ENCODE assay signal across 8 cellular contexts in the genomic region with DNA sequence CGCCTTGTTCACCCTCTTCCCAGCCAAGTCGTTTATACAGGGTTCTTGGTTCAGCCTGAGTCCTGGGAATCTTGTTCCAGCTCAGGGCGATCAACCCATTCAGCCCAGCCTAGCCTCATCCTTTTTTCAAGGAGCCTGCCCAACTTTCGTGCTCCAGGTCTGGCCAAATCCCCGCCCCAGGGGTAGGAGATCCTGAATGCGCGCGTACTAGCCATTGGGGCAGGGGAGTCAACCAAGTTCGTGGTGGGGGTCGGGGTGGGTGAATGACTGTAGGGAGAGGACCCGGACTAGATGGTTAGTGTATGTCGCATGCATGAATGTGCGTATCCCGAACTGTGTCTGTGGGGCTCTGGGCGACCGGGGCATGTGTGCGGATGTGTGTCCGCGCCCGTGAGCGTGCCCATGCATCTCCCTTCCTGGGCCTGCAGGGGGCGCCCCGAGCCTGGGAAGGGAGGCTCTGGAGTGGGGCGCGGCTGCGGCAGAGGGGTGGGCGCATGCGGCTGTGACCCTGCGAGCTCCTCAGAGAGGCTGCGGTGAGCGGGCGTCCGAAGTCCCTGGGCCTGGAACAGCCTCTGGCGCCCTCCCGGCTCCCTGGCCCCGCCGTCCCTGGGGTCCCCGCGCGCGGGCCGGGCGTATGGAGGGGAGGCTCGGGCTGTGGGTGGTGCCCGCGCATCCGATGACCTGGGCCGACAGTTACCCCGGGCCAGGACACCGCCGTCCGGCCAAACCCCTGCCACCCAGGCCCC. TPM values are rescaled to one million over a fixed set of nuclear protein-coding genes. Genes with fewer than 3 reads are reported as not detected.
DNase-seq lines count a peak whose midpoint lies in the region; ATAC-seq and TF ChIP-seq lines count a peak whose summit lies in the region.

No MANE protein-coding gene starts in this region.

- no peaks in the 10 kb centered on the region for H3K36me3 Mint-ChIP-seq in activated CD4-positive, alpha-beta memory T cell treated with anti-CD3 and anti-CD28 coated beads for 36 hours

- H3K36me3 ChIP-seq in HAP-1 (replicated peaks) (no peaks in the 10 kb centered on the region), duodenal mucosa (ENCODE audit: control insufficient read depth in 1 of 2, insufficient read depth in 2 of 2, low read length in 2 of 2) (no peaks in the 10 kb centered on the region), right lobe of liver (no peaks in the 10 kb centered on the region)

- H3K27ac ChIP-seq in C4-2B (peak overlapping the region; percentile 38), duodenal mucosa (ENCODE audit: low read depth, low read length) (peak overlapping the region; percentile 32), right lobe of liver (peak overlapping the region; percentile 12 to 72 (median 50))

- DNase-seq in HAP-1 (ENCODE audit: low spot score in 2 of 2) = peak; percentile 60 to 89
- DNase-seq in NCI-H2227 treated with DMSO at 0.1 percent for 48 hours (lab: John Stamatoyannopoulos, UW) = peak; percentile 64
- peak; percentile 84 for DNase-seq in activated CD4-positive, alpha-beta memory T cell treated with anti-CD3 and anti-CD28 coated beads for 36 hours
- DNase-seq in right lobe of liver = peak; percentile 72 to 79 (median 78)
- peak; percentile 62 for DNase-seq in stimulated activated CD4-positive, alpha-beta T cell treated with anti-CD3 and anti-CD28 coated beads, Interleukin-2, amount 100 ng/mL, for 4 hours (ENCODE audit: low read depth)

- TF ChIP-seq CTCF in C4-2B (conservative IDR thresholded peaks at IDR 0.05) (peak; percentile 78), right lobe of liver (IDR thresholded peaks at IDR 0.05) (peak; percentile 85 to 94 (median 90))

- peak overlapping the region; percentile 48 for H3K4me3 Mint-ChIP-seq in activated CD4-positive, alpha-beta memory T cell treated with anti-CD3 and anti-CD28 coated beads for 36 hours

- CTCF ChIA-PET in activated CD4-positive, alpha-beta memory T cell treated with anti-CD3 and anti-CD28 coated beads for 36 hours (lab: Charles Lee) = interaction anchor here (0.6 to 4.1 kb wide), 15 partner anchors 12 to 198 kb away, joined by 3 to 49 read pairs (median 5); partner anchors contain the start of genes CCL27, GALT and SIGMAR1

- TF ChIP-seq POLR2A in right lobe of liver (IDR thresholded peaks at IDR 0.05) = no peak

- H3K9me3 Mint-ChIP-seq in activated CD4-positive, alpha-beta memory T cell treated with anti-CD3 and anti-CD28 coated beads for 36 hours = no peaks in the 10 kb centered on the region

- H3K27me3 Mint-ChIP-seq in activated CD4-positive, alpha-beta memory T cell treated with anti-CD3 and anti-CD28 coated beads for 36 hours = peaks cover 2% of the 10 kb centered on the region

- no peaks in the 10 kb centered on the region; the same call in 1 of the 2 replicates for H3K4me1 ChIP-seq in HAP-1
- peaks cover 0 to 5% of the 10 kb centered on the region in 2 donors for H3K4me1 ChIP-seq in duodenal mucosa (ENCODE audit: control insufficient read depth in 1 of 2, insufficient read depth in 2 of 2, low read length in 2 of 2)
- H3K4me1 ChIP-seq in right lobe of liver = peaks cover 0 to 2% (median 0%) of the 10 kb centered on the region in 4 donors

- no peak overlapping the region for H3K27ac Mint-ChIP-seq in activated CD4-positive, alpha-beta memory T cell treated with anti-CD3 and anti-CD28 coated beads for 36 hours

- H3K27me3 ChIP-seq in HAP-1 (ENCODE audit: low read depth) (peaks cover 2% of the 10 kb centered on the region; the same call in 1 of the 2 replicates), duodenal mucosa (ENCODE audit: control insufficient read depth in 1 of 2, insufficient read depth in 2 of 2, low read length in 2 of 2) (peaks cover 0 to 4% of the 10 kb centered on the region in 2 donors), right lobe of liver (no peaks in the 10 kb centered on the region)

- peaks cover 2% of the 10 kb centered on the region for H3K4me1 Mint-ChIP-seq in activated CD4-positive, alpha-beta memory T cell treated with anti-CD3 and anti-CD28 coated beads for 36 hours (ENCODE audit: low read depth)

- 44% methylated on average over 12 of the region's 52 CpGs for WGBS in right lobe of liver (ENCODE audit: insufficient coverage, low coverage, low lambda C conversion rate, missing lambda C conversion rate)

- peak overlapping the region; percentile 23 to 50 for H3K9ac ChIP-seq in duodenal mucosa (ENCODE audit: low read depth in 1 of 2, low read length in 2 of 2)

- ATAC-seq in right lobe of liver (peak; percentile 90 to 94 (median 92)), GM21515 (IDR thresholded peaks at IDR 0.05; ENCODE audit: unreplicated experiment) (no peak)

- POLR2A ChIA-PET in activated CD4-positive, alpha-beta memory T cell treated with anti-CD3 and anti-CD28 coated beads for 36 hours (lab: Charles Lee) = no interaction called here

- no peaks in the 10 kb centered on the region for H3K9me3 ChIP-seq in HAP-1
- H3K9me3 ChIP-seq in duodenal mucosa (ENCODE audit: control insufficient read depth in 1 of 2, low read length in 2 of 2) = no peaks in the 10 kb centered on the region
- H3K9me3 ChIP-seq in right lobe of liver = no peaks in the 10 kb centered on the region

- intact Hi-C loops in activated CD4-positive, alpha-beta memory T cell treated with anti-CD3 and anti-CD28 coated beads for 36 hours (cut with micrococcal nuclease) = no loop called here
- intact Hi-C loops in right lobe of liver (cut with DNase I) = no loop called here

- in situ Hi-C loops in HAP-1 (cut with MboI; ENCODE audit: low sequenced_read_pairs) = no loop called here

- H3K4me3 ChIP-seq in HAP-1 (peak overlapping the region; percentile 35), duodenal mucosa (ENCODE audit: low read depth in 1 of 2, low read length in 2 of 2) (peak overlapping the region; percentile 66 to 87), right lobe of liver (peak overlapping the region; percentile 56 to 70 (median 67))

RNA-seq across cellular contexts. Expression of gene CCL21, which starts 8.7 kb away (rescaled TPM):
- total RNA-seq in activated CD4-positive, alpha-beta memory T cell treated with anti-CD3 and anti-CD28 coated beads for 36 hours = not detected
- total RNA-seq in right lobe of liver = 10 to 100 TPM in 2 of 6 experiments, 1 to 10 TPM in 4; 1.5 to 22.3 (median 7.6) TPM

RNA-seq across cellular contexts. Expression of gene CCL19, which starts 10.1 kb away (rescaled TPM):
- not detected for total RNA-seq in activated CD4-positive, alpha-beta memory T cell treated with anti-CD3 and anti-CD28 coated beads for 36 hours
- 1 to 10 TPM in 3 of 6 experiments, under 1 TPM in 3; 0.77 to 6.5 (median 1.1) TPM for total RNA-seq in right lobe of liver

RNA-seq across cellular contexts. Expression of gene CCL27, which starts 38.7 kb away (rescaled TPM):
- under 1 TPM in 1 of 2 experiments, not detected in 1; 0.80 TPM for total RNA-seq in activated CD4-positive, alpha-beta memory T cell treated with anti-CD3 and anti-CD28 coated beads for 36 hours
- not detected for total RNA-seq in right lobe of liver

RNA-seq across cellular contexts. Expression of gene IL11RA, which starts 49.2 kb away (rescaled TPM):
- total RNA-seq in activated CD4-positive, alpha-beta memory T cell treated with anti-CD3 and anti-CD28 coated beads for 36 hours = 10 to 100 TPM; 19.3 to 22.1 TPM
- total RNA-seq in right lobe of liver = 10 to 100 TPM in 5 of 6 experiments, 1 to 10 TPM in 1; 9.7 to 21.5 (median 14.7) TPM

RNA-seq across cellular contexts. Expression of gene GALT, which starts 54.7 kb away (rescaled TPM):
- total RNA-seq in activated CD4-positive, alpha-beta memory T cell treated with anti-CD3 and anti-CD28 coated beads for 36 hours = 10 to 100 TPM; 56.0 to 59.2 TPM
- 100 to 1,000 TPM in 4 of 6 experiments, 10 to 100 TPM in 2; 58.2 to 157 (median 117) TPM for total RNA-seq in right lobe of liver
